1 cellular context compared by ENCODE assay signal in genomic region chr17:77470800-77471733, GRCh38.
A peak's percentile ranks its signal among the peaks of the same experiment; 100 is the strongest.
TF ChIP-seq lines count a peak whose summit lies in the region.

No MANE protein-coding gene starts in this region.

TF ChIP-seq in WTC11, 78 proteins besides CTCF, POLR2A, EP300 and RAD21 (continued from another document and continues in another):
- TF ChIP-seq, protein P1, sequence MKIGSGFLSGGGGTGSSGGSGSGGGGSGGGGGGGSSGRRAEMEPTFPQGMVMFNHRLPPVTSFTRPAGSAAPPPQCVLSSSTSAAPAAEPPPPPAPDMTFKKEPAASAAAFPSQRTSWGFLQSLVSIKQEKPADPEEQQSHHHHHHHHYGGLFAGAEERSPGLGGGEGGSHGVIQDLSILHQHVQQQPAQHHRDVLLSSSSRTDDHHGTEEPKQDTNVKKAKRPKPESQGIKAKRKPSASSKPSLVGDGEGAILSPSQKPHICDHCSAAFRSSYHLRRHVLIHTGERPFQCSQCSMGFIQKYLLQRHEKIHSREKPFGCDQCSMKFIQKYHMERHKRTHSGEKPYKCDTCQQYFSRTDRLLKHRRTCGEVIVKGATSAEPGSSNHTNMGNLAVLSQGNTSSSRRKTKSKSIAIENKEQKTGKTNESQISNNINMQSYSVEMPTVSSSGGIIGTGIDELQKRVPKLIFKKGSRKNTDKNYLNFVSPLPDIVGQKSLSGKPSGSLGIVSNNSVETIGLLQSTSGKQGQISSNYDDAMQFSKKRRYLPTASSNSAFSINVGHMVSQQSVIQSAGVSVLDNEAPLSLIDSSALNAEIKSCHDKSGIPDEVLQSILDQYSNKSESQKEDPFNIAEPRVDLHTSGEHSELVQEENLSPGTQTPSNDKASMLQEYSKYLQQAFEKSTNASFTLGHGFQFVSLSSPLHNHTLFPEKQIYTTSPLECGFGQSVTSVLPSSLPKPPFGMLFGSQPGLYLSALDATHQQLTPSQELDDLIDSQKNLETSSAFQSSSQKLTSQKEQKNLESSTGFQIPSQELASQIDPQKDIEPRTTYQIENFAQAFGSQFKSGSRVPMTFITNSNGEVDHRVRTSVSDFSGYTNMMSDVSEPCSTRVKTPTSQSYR (CRISPR knock-in tag; IDR thresholded peaks at IDR 0.05): no peak
- TF ChIP-seq FOXP4 (CRISPR knock-in tag; IDR thresholded peaks at IDR 0.05) (no peak), ZNF416 (CRISPR knock-in tag; IDR thresholded peaks at IDR 0.05) (no peak), ELF4 (CRISPR knock-in tag; IDR thresholded peaks at IDR 0.05; ENCODE audit: low read depth) (no peak), ARID4B (CRISPR knock-in tag; IDR thresholded peaks at IDR 0.05; ENCODE audit: borderline replicate concordance) (no peak), GTF2I (CRISPR knock-in tag; conservative IDR thresholded peaks at IDR 0.05) (no peak), HMGA2 (CRISPR knock-in tag; IDR thresholded peaks at IDR 0.05) (no peak), ZNF423 (CRISPR knock-in tag; IDR thresholded peaks at IDR 0.05) (no peak), CREM (CRISPR knock-in tag; IDR thresholded peaks at IDR 0.05) (no peak), E2F4 (CRISPR knock-in tag; IDR thresholded peaks at IDR 0.05; ENCODE audit: borderline replicate concordance, low read depth) (no peak), ZNF317 (CRISPR knock-in tag; IDR thresholded peaks at IDR 0.05; ENCODE audit: borderline replicate concordance, low read depth) (no peak), ZNF232 (CRISPR knock-in tag; IDR thresholded peaks at IDR 0.05) (0 out of 2 replicates have a peak, but pooled peaks have one; percentile 25), CBFB (CRISPR knock-in tag; IDR thresholded peaks at IDR 0.05; ENCODE audit: low read depth) (no peak), SOX15 (CRISPR knock-in tag; IDR thresholded peaks at IDR 0.05) (no peak), SP1 (CRISPR knock-in tag; conservative IDR thresholded peaks at IDR 0.05) (0 out of 2 replicates have a peak, but pooled peaks have one; percentile 34), NR1H2 (CRISPR knock-in tag; IDR thresholded peaks at IDR 0.05) (no peak), ATF6 (CRISPR knock-in tag; IDR thresholded peaks at IDR 0.05) (no peak), ZNF512 (CRISPR knock-in tag; IDR thresholded peaks at IDR 0.05; ENCODE audit: borderline replicate concordance) (no peak), NFYB (CRISPR knock-in tag; conservative IDR thresholded peaks at IDR 0.05; ENCODE audit: low read depth) (no peak), RELA (CRISPR knock-in tag; IDR thresholded peaks at IDR 0.05; ENCODE audit: borderline replicate concordance) (no peak), OVOL2 (CRISPR knock-in tag; IDR thresholded peaks at IDR 0.05; ENCODE audit: borderline replicate concordance) (no peak), GABPB1 (CRISPR knock-in tag; IDR thresholded peaks at IDR 0.05) (no peak), TEAD1 (CRISPR knock-in tag; IDR thresholded peaks at IDR 0.05) (peak; percentile 47; the same call in 1 of the 2 replicates), KAT7 (CRISPR knock-in tag; IDR thresholded peaks at IDR 0.05; ENCODE audit: borderline replicate concordance) (no peak), AR (CRISPR knock-in tag; IDR thresholded peaks at IDR 0.05) (no peak), USF2 (CRISPR knock-in tag; IDR thresholded peaks at IDR 0.05) (no peak), JUN (CRISPR knock-in tag; IDR thresholded peaks at IDR 0.05) (no peak)
- TF ChIP-seq, protein P2, sequence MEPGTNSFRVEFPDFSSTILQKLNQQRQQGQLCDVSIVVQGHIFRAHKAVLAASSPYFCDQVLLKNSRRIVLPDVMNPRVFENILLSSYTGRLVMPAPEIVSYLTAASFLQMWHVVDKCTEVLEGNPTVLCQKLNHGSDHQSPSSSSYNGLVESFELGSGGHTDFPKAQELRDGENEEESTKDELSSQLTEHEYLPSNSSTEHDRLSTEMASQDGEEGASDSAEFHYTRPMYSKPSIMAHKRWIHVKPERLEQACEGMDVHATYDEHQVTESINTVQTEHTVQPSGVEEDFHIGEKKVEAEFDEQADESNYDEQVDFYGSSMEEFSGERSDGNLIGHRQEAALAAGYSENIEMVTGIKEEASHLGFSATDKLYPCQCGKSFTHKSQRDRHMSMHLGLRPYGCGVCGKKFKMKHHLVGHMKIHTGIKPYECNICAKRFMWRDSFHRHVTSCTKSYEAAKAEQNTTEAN (CRISPR knock-in tag; IDR thresholded peaks at IDR 0.05): no peak
- TF ChIP-seq, protein P3, sequence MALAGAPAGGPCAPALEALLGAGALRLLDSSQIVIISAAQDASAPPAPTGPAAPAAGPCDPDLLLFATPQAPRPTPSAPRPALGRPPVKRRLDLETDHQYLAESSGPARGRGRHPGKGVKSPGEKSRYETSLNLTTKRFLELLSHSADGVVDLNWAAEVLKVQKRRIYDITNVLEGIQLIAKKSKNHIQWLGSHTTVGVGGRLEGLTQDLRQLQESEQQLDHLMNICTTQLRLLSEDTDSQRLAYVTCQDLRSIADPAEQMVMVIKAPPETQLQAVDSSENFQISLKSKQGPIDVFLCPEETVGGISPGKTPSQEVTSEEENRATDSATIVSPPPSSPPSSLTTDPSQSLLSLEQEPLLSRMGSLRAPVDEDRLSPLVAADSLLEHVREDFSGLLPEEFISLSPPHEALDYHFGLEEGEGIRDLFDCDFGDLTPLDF (CRISPR knock-in tag; IDR thresholded peaks at IDR 0.05): no peak
- TF ChIP-seq, protein P4, sequence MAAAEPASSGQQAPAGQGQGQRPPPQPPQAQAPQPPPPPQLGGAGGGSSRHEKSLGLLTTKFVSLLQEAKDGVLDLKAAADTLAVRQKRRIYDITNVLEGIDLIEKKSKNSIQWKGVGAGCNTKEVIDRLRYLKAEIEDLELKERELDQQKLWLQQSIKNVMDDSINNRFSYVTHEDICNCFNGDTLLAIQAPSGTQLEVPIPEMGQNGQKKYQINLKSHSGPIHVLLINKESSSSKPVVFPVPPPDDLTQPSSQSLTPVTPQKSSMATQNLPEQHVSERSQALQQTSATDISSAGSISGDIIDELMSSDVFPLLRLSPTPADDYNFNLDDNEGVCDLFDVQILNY (CRISPR knock-in tag; IDR thresholded peaks at IDR 0.05): no peak
- TF ChIP-seq, protein P5, sequence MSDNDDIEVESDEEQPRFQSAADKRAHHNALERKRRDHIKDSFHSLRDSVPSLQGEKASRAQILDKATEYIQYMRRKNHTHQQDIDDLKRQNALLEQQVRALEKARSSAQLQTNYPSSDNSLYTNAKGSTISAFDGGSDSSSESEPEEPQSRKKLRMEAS (CRISPR knock-in tag; IDR thresholded peaks at IDR 0.05): 0 out of 2 replicates have a peak, but pooled peaks have one; percentile 25
- TF ChIP-seq, protein P6, sequence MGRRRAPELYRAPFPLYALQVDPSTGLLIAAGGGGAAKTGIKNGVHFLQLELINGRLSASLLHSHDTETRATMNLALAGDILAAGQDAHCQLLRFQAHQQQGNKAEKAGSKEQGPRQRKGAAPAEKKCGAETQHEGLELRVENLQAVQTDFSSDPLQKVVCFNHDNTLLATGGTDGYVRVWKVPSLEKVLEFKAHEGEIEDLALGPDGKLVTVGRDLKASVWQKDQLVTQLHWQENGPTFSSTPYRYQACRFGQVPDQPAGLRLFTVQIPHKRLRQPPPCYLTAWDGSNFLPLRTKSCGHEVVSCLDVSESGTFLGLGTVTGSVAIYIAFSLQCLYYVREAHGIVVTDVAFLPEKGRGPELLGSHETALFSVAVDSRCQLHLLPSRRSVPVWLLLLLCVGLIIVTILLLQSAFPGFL (CRISPR knock-in tag; IDR thresholded peaks at IDR 0.05; ENCODE audit: borderline replicate concordance): no peak
